ENCODE assay signal across 12 cellular contexts in the genomic region with DNA sequence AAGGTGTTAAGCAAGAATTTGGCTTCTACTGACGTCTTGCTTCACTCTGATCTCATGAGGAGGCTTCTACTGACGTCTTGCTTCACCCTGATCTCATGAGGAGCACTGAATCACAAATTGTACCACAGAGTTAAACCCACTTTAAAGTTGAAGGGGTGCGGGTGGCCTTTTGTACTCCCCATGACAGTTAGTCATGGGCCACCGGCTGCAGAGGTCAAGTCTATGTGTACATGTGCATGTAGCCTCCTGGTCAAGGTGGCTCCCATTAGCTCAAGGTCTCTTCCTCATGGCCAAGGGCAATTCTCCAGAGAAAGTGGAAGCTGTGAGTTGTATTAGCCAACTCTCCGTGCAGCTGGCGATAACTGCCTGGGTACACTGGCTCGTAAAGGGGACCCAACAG. TPM values are rescaled to one million over a fixed set of nuclear protein-coding genes. Genes with fewer than 3 reads are reported as not detected.
DNase-seq lines count a peak whose midpoint lies in the region; ATAC-seq and TF ChIP-seq lines count a peak whose summit lies in the region.
"Had no signal": no experiment of that assay in that cellular context is flagged by ENCODE, and none has a peak within 500 bp of the region (broad histone marks: within the 10 kb centered on the region; RNA-seq: fewer than 3 reads in every experiment).

No MANE protein-coding gene starts in this region.

- TF ChIP-seq POLR2A in body of pancreas (IDR thresholded peaks at IDR 0.05) (no peak), spleen (IDR thresholded peaks at IDR 0.05) (no peak)

- no peaks in the 10 kb centered on the region for H3K4me1 ChIP-seq in Loucy (ENCODE audit: insufficient read depth, low read length, poor library complexity, severe bottlenecking)
- H3K4me1 ChIP-seq in body of pancreas, result peaks cover 24% of the 10 kb centered on the region
- peaks cover 0 to 28% of the 10 kb centered on the region in 2 donors for H3K4me1 ChIP-seq in right atrium auricular region
- peaks cover 0 to 22% (median 7%) of the 10 kb centered on the region in 6 donors for H3K4me1 ChIP-seq in spleen

- no peak overlapping the region for H3K9ac ChIP-seq in Loucy (ENCODE audit: low read depth, low read length, poor library complexity, severe bottlenecking)

- H3K27ac ChIP-seq in body of pancreas (no peak overlapping the region), right atrium auricular region (peak overlapping the region in 1 of 2 donors; percentile 43), spleen (peak overlapping the region in 6 of 8 donors; percentile 37 to 64 (median 54))
- H3K27ac ChIP-seq: PC-9 had no signal

- no peaks in the 10 kb centered on the region for H3F3A ChIP-seq in Loucy (ENCODE audit: low read depth)

- H3K4me3 ChIP-seq in Loucy (ENCODE audit: low read length, poor library complexity, severe bottlenecking) (no peak overlapping the region), body of pancreas (no peak overlapping the region), right atrium auricular region (no peak overlapping the region), spleen (no peak overlapping the region)
- H3K4me3 ChIP-seq: PC-9, thyroid gland had no signal

- H3K9me3 ChIP-seq in Loucy (ENCODE audit: insufficient read depth, low read depth, low read length), result peaks cover under 1% of the 10 kb centered on the region; the same call in 1 of the 2 replicates
- H3K9me3 ChIP-seq in body of pancreas, result no peaks in the 10 kb centered on the region
- H3K9me3 ChIP-seq in right atrium auricular region, result peaks cover 0 to 2% of the 10 kb centered on the region in 2 donors
- peaks cover 0 to 10% (median 5%) of the 10 kb centered on the region in 8 donors for H3K9me3 ChIP-seq in spleen
- H3K9me3 ChIP-seq: thyroid gland had no signal

- WGBS in body of pancreas, 2 donors, result 67 to 70% methylated on average over 7 of the region's 7 CpGs
- whole genome bisulfite sequencing in spleen, 5 donors, result 44 to 74% (median 58%) methylated on average over 7 of the region's 7 CpGs

- no peaks in the 10 kb centered on the region for H4K20me1 ChIP-seq in Loucy (ENCODE audit: insufficient read depth, low read length, poor library complexity, severe bottlenecking)

- no peak overlapping the region for H3K4me2 ChIP-seq in Loucy (ENCODE audit: low read depth, low read length, poor library complexity, severe bottlenecking)
- H3K4me2 ChIP-seq: PC-9 had no signal

- H3K79me2 ChIP-seq in Loucy (ENCODE audit: insufficient read depth, low read length), result no peaks in the 10 kb centered on the region

- TF ChIP-seq CTCF in Loucy (conservative IDR thresholded peaks at IDR 0.05; ENCODE audit: low read length) (no peak), body of pancreas (IDR thresholded peaks at IDR 0.05) (no peak), right atrium auricular region (IDR thresholded peaks at IDR 0.05) (no peak), spleen (IDR thresholded peaks at IDR 0.05 in 8 of 11, conservative IDR thresholded peaks at IDR 0.05 in 3 of 11) (no peak)

- ATAC-seq in body of pancreas (peak; percentile 36), HG03135 (IDR thresholded peaks at IDR 0.05; ENCODE audit: unreplicated experiment) (no peak)

- peak overlapping the region; percentile 14; the same call in 1 of the 2 replicates for H2AFZ ChIP-seq in Loucy (ENCODE audit: low read length)
- H2AFZ ChIP-seq: PC-9 had no signal

- no peaks in the 10 kb centered on the region for H3K9me2 ChIP-seq in Loucy (replicated peaks; ENCODE audit: low read depth, low read length)

- peak in 3 of 4 donors; percentile 8 to 40 (median 36) for DNase-seq in body of pancreas
- peak; percentile 87 for DNase-seq in right atrium auricular region (ENCODE audit: low spot score)
- DNase-seq in spleen, result no peak
- no peak for DNase-seq in kidney glomerular epithelial cell (lab: John Stamatoyannopoulos, UW)
- DNase-seq in DMS79 (lab: John Stamatoyannopoulos, UW), result no peak
- DNase-seq: cortex of kidney, left colon, midbrain, PC-9, thyroid gland had no signal

- no peaks in the 10 kb centered on the region for H3K27me3 ChIP-seq in Loucy (ENCODE audit: insufficient read depth, low read length, poor library complexity, severe bottlenecking)
- no peaks in the 10 kb centered on the region for H3K27me3 ChIP-seq in body of pancreas
- H3K27me3 ChIP-seq in right atrium auricular region, result no peaks in the 10 kb centered on the region
- no peaks in the 10 kb centered on the region for H3K27me3 ChIP-seq in spleen (replicated peaks in 1 of 7)
- H3K27me3 ChIP-seq: thyroid gland had no signal

- no peaks in the 10 kb centered on the region for H3K36me3 ChIP-seq in Loucy (ENCODE audit: insufficient read depth, low read length)
- H3K36me3 ChIP-seq in body of pancreas (replicated peaks in 1 of 2; ENCODE audit: insufficient read depth in 1 of 2, low read depth in 2 of 2), result no peaks in the 10 kb centered on the region
- H3K36me3 ChIP-seq in right atrium auricular region, result no peaks in the 10 kb centered on the region
- no peaks in the 10 kb centered on the region for H3K36me3 ChIP-seq in spleen
- H3K36me3 ChIP-seq: thyroid gland had no signal

- intact Hi-C loops in body of pancreas (cut with DNase I) (no loop called here), spleen (cut with DNase I; ENCODE audit: low total_unique reads) (no loop called here)

RNA-seq across cellular contexts. Expression of gene FZD4, which starts 23.1 kb away (rescaled TPM):
- total RNA-seq in body of pancreas, result 10 to 100 TPM; 25.4 to 54.4 TPM
- 10 to 100 TPM; 22.6 to 32.5 TPM for total RNA-seq in right atrium auricular region
- 10 to 100 TPM; 13.2 to 46.7 (median 36.1) TPM for total RNA-seq in spleen
- 1 to 10 TPM; 3.0 to 9.4 (median 5.0) TPM for polyA plus RNA-seq in spleen

RNA-seq across cellular contexts. Expression of gene TMEM135, which starts 59.5 kb away (rescaled TPM):
- total RNA-seq in body of pancreas (10 to 100 TPM; 11.2 to 20.1 TPM), right atrium auricular region (10 to 100 TPM; 12.2 to 13.0 TPM), spleen (10 to 100 TPM; 18.5 to 31.7 (median 22.9) TPM)
- 1 to 10 TPM; 3.5 to 4.1 (median 3.6) TPM for polyA plus RNA-seq in spleen

Comparison
In these comparisons a context has a peak if more than half of its experiments do, and no peak if none do; other contexts are left out.
1. DNase-seq: peak in body of pancreas (3 of 4) and right atrium auricular region (single experiment); none in spleen (single experiment), kidney glomerular epithelial cell (single experiment) and DMS79 (single experiment).
2. H3K27ac ChIP-seq: peak in spleen (6 of 8); none in body of pancreas (0 of 4).